24 cellular contexts compared by ENCODE assay signal in the genomic region with DNA sequence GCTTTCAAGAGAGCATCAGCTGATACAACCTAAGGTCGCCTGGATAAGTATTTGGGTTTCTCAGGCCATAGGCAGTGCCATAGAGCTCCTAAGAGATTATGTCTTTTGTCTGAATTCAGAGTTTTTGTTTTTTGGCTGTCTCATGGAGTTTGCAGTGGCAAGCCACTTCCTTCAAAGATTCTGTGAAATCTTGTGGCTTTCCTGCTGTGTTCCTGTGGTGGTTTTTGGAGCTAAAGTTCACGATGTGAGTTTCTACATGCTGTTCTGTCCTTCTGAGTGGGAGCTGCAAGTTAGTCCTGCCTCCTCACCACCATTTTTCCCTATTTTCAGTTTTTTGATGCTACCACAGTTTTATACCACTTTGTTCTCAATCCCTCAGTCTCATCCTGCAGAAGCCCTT.
DNase-seq lines count a peak whose midpoint lies in the region; ATAC-seq and TF ChIP-seq lines count a peak whose summit lies in the region.
"Had no signal": no experiment of that assay in that cellular context is flagged by ENCODE, and none has a peak within 500 bp of the region (broad histone marks: within the 10 kb centered on the region; RNA-seq: fewer than 3 reads in every experiment).

No MANE protein-coding gene starts in this region.

- H3K9me3 ChIP-seq in neuronal stem cell (replicated peaks in 1 of 2; ENCODE audit: control insufficient read depth in 2 of 2, insufficient read depth in 1 of 2, low read depth in 1 of 2, low read length in 2 of 2) = peaks cover 2% of the 10 kb centered on the region in 2 donors
- H3K9me3 ChIP-seq: Peyer's patch, SJCRH30, transverse colon had no signal

- no peak overlapping the region for H4K8ac ChIP-seq in neuronal stem cell (ENCODE audit: low read depth, low read length)

- H3K4me3 ChIP-seq in NB4 (ENCODE audit: low read depth, low read length) = no peak overlapping the region
- no peak overlapping the region for H3K4me3 ChIP-seq in astrocyte of the spinal cord (ENCODE audit: low read depth, low read length)
- H3K4me3 ChIP-seq in neuronal stem cell (ENCODE audit: low read length in 2 of 2) = no peak overlapping the region
- H3K4me3 ChIP-seq: Peyer's patch, SJCRH30, transverse colon had no signal

- peak overlapping the region; percentile 23 for H3K18ac ChIP-seq in neuronal stem cell (ENCODE audit: low read length)

- WGBS in neuronal stem cell (ENCODE audit: extremely low coverage in 2 of 2, insufficient read length in 2 of 2, insufficient replicate concordance in 1 of 2), 2 donors = no CpG with 5 or more reads among the region's 2 CpGs

- no peaks in the 10 kb centered on the region for H3K27me3 ChIP-seq in neuronal stem cell (ENCODE audit: control insufficient read depth in 3 of 3, insufficient read depth in 3 of 3, low read depth in 1 of 3, low read length in 3 of 3)
- H3K27me3 ChIP-seq: Peyer's patch, SJCRH30, transverse colon had no signal

- no peak overlapping the region for H3K4ac ChIP-seq in neuronal stem cell (ENCODE audit: low read length)

- no peak overlapping the region for H3K14ac ChIP-seq in neuronal stem cell (ENCODE audit: low read length)

- H4K91ac ChIP-seq in neuronal stem cell (ENCODE audit: low read depth, low read length, poor library complexity) = no peak overlapping the region

- H3K79me1 ChIP-seq in neuronal stem cell (ENCODE audit: low read depth, low read length) = no peaks in the 10 kb centered on the region

- no peak overlapping the region for H3K27ac ChIP-seq in neuronal stem cell (replicated peaks; ENCODE audit: low read length)
- H3K27ac ChIP-seq: 22Rv1, Peyer's patch, SJCRH30, transverse colon had no signal

- H3K4me1 ChIP-seq in neuronal stem cell (ENCODE audit: control insufficient read depth in 2 of 2, insufficient read depth in 1 of 2, low read depth in 1 of 2, low read length in 2 of 2) = peaks cover 6 to 13% of the 10 kb centered on the region in 2 donors
- H3K4me1 ChIP-seq: Peyer's patch, SJCRH30, transverse colon had no signal

- H3K36me3 ChIP-seq in neuronal stem cell (replicated peaks in 1 of 2; ENCODE audit: control insufficient read depth in 2 of 2, insufficient read depth in 2 of 2, low read length in 2 of 2) = no peaks in the 10 kb centered on the region
- H3K36me3 ChIP-seq: Peyer's patch, SJCRH30, transverse colon had no signal

- no peak overlapping the region for H3K4me2 ChIP-seq in neuronal stem cell (ENCODE audit: insufficient read depth, low read length, poor library complexity, severe bottlenecking)

- peak; percentile 7 to 22 for DNase-seq in NOMO-1 (lab: John Stamatoyannopoulos, UW; ENCODE audit: unreplicated experiment in 2 of 2)
- no peak for DNase-seq in NOMO-1 treated with dmso at 0.1 percent for 144 hours (lab: John Stamatoyannopoulos, UW; ENCODE audit: unreplicated experiment)
- DNase-seq in NB4 (ENCODE audit: low read depth) = peak; percentile 31
- peak; percentile 73 for DNase-seq in astrocyte of the spinal cord (ENCODE audit: low read depth, low spot score)
- no peak for DNase-seq in neuronal stem cell (ENCODE audit: low spot score)
- DNase-seq in epidermal melanocyte (ENCODE audit: insufficient read length, low spot score) = no peak
- no peak for DNase-seq in NCI-H146 (lab: John Stamatoyannopoulos, UW)
- DNase-seq: activated CD4-positive, alpha-beta T cell treated with anti-CD3 and anti-CD28 coated beads, Interleukin-2, amount 50 U/mL, for 1 hour; activated CD8-positive, alpha-beta memory T cell treated with anti-CD3 and anti-CD28 coated beads, Interleukin-2, amount 10 ng/mL, durations not matched to agents 7 days and 5 days; activated naive CD4-positive, alpha-beta T cell treated with anti-CD3 and anti-CD28 coated beads for 36 hours; activated T-cell treated with anti-CD3 and anti-CD28 coated beads, Interleukin-2, amount 50 U/mL, for 72 hours; DMS153; H9; head of caudate nucleus; Karpas-422; mesendoderm; NCI-H2081; NCI-H82; nucleus accumbens; Peyer's patch; SJCRH30; transverse colon had no signal

- no peak overlapping the region for H2AK5ac ChIP-seq in neuronal stem cell (ENCODE audit: low read depth, low read length)

- TF ChIP-seq CTCF in NB4 (IDR thresholded peaks at IDR 0.05; ENCODE audit: low read depth, low read length) (no peak), astrocyte of the spinal cord (IDR thresholded peaks at IDR 0.05; ENCODE audit: low read depth, low read length) (no peak)

- ATAC-seq in HG02981 (IDR thresholded peaks at IDR 0.05; ENCODE audit: unreplicated experiment) = no peak
- ATAC-seq: activated CD8-positive, alpha-beta memory T cell treated with anti-CD3 and anti-CD28 coated beads, Interleukin-2, amount 10 ng/mL, durations not matched to agents 7 days and 5 days; activated T-cell treated with anti-CD3 and anti-CD28 coated beads, Interleukin-2, amount 50 U/mL, for 72 hours had no signal

- in situ Hi-C loops in astrocyte of the spinal cord (cut with HindIII; ENCODE audit: low sequenced_read_pairs) = no loop called here

- TF ChIP-seq POLR2A in NB4 (IDR thresholded peaks at IDR 0.05; ENCODE audit: extremely low read depth, insufficient read length) = no peak

- no peak overlapping the region for H2BK12ac ChIP-seq in neuronal stem cell (ENCODE audit: low read length)

- no peak overlapping the region for H3K23ac ChIP-seq in neuronal stem cell (ENCODE audit: low read depth, low read length, poor library complexity)

- H2BK5ac ChIP-seq in neuronal stem cell (ENCODE audit: low read length) = no peak overlapping the region

- no peak overlapping the region for H2BK120ac ChIP-seq in neuronal stem cell (ENCODE audit: low read depth, low read length)

- H2BK15ac ChIP-seq in neuronal stem cell (ENCODE audit: low read length) = no peak overlapping the region

- H2AFZ ChIP-seq in neuronal stem cell (ENCODE audit: low read length) = no peak overlapping the region

- no peak overlapping the region for H3K9ac ChIP-seq in neuronal stem cell (ENCODE audit: low read depth, low read length, poor library complexity)

Comparison
In these comparisons a context has a peak if more than half of its experiments do, and no peak if none do; other contexts are left out.
1. DNase-seq: peak in NOMO-1 (2 of 2), NB4 (single experiment) and astrocyte of the spinal cord (single experiment); none in NOMO-1 treated with dmso at 0.1 percent for 144 hours (single experiment), neuronal stem cell (single experiment), epidermal melanocyte (single experiment) and NCI-H146 (single experiment).